In genomic region chr22:33735978-33736377, GRCh38 we compare ENCODE assay signal across 26 cellular contexts.
"Had no signal": no experiment of that assay in that cellular context is flagged by ENCODE, and none has a peak within 500 bp of the region (broad histone marks: within the 10 kb centered on the region; RNA-seq: fewer than 3 reads in every experiment).

No MANE protein-coding gene starts in this region.

- H3K4me1 Mint-ChIP-seq: stimulated activated effector memory CD8-positive, alpha-beta T cell treated with anti-CD3 and anti-CD28 coated beads, Interleukin-12 subunit alpha, Interleukin-12 subunit beta, amount 100 ng/mL, for 72 hours had no signal

- H3K4me3 Mint-ChIP-seq: natural killer cell treated with Interleukin-12 subunit alpha and Interleukin-12 subunit beta and Interleukin-15 and Interleukin-18, amount 100 ng/mL, for 72 hours; nephron progenitor cell; neural crest cell; stimulated activated effector memory CD8-positive, alpha-beta T cell treated with anti-CD3 and anti-CD28 coated beads, Interleukin-12 subunit alpha, Interleukin-12 subunit beta, amount 100 ng/mL, for 72 hours; stimulated activated naive B cell treated with anti-CD40 and anti-IgM and Interleukin-4, amounts not matched to agents 10 μg/mL and 1 μg/mL and 100 μg/mL, for 72 hours; stimulated activated naive CD8-positive, alpha-beta T cell treated with anti-CD3 and anti-CD28 coated beads, Interleukin-15, Interleukin-2, amounts not matched to agents 100 ng/mL and 50 ng/mL, for 24 hours had no signal

- H3K9me3 Mint-ChIP-seq: stimulated activated effector memory CD8-positive, alpha-beta T cell treated with anti-CD3 and anti-CD28 coated beads, Interleukin-12 subunit alpha, Interleukin-12 subunit beta, amount 100 ng/mL, for 72 hours; stimulated activated naive B cell treated with anti-CD40 and anti-IgM and Interleukin-4, amounts not matched to agents 10 μg/mL and 1 μg/mL and 100 μg/mL, for 72 hours had no signal

- H3K4me3 ChIP-seq: pancreas, psoas muscle, right lobe of liver, sigmoid colon, stomach, thoracic aorta, thyroid gland, tibial nerve, upper lobe of left lung, vagina had no signal

- ATAC-seq: natural killer cell treated with Interleukin-12 subunit alpha and Interleukin-12 subunit beta and Interleukin-15 and Interleukin-18, amount 100 ng/mL, for 72 hours; pancreas; psoas muscle; right cardiac atrium; right lobe of liver; stimulated activated effector memory CD8-positive, alpha-beta T cell treated with anti-CD3 and anti-CD28 coated beads, Interleukin-12 subunit alpha, Interleukin-12 subunit beta, amount 100 ng/mL, for 72 hours; stimulated activated naive B cell treated with anti-CD40 and anti-IgM and Interleukin-4, amounts not matched to agents 10 μg/mL and 1 μg/mL and 100 μg/mL, for 72 hours had no signal

- H3K36me3 Mint-ChIP-seq: natural killer cell treated with Interleukin-12 subunit alpha and Interleukin-12 subunit beta and Interleukin-15 and Interleukin-18, amount 100 ng/mL, for 72 hours; stimulated activated effector memory CD8-positive, alpha-beta T cell treated with anti-CD3 and anti-CD28 coated beads, Interleukin-12 subunit alpha, Interleukin-12 subunit beta, amount 100 ng/mL, for 72 hours had no signal

- H3K27me3 Mint-ChIP-seq: natural killer cell treated with Interleukin-12 subunit alpha and Interleukin-12 subunit beta and Interleukin-15 and Interleukin-18, amount 100 ng/mL, for 72 hours; stimulated activated naive B cell treated with anti-CD40 and anti-IgM and Interleukin-4, amounts not matched to agents 10 μg/mL and 1 μg/mL and 100 μg/mL, for 72 hours; stimulated activated naive CD8-positive, alpha-beta T cell treated with anti-CD3 and anti-CD28 coated beads, Interleukin-15, Interleukin-2, amounts not matched to agents 100 ng/mL and 50 ng/mL, for 24 hours had no signal

- H3K4me1 ChIP-seq: pancreas, right lobe of liver, thyroid gland, tibial nerve, upper lobe of left lung, vagina had no signal

- H3K27ac ChIP-seq: neutrophil, pancreas, psoas muscle, right lobe of liver, sigmoid colon, stomach, thoracic aorta, thyroid gland, tibial nerve, upper lobe of left lung, vagina had no signal

- H3K27ac Mint-ChIP-seq: natural killer cell treated with Interleukin-12 subunit alpha and Interleukin-12 subunit beta and Interleukin-15 and Interleukin-18, amount 100 ng/mL, for 72 hours; nephron progenitor cell; stimulated activated effector memory CD8-positive, alpha-beta T cell treated with anti-CD3 and anti-CD28 coated beads, Interleukin-12 subunit alpha, Interleukin-12 subunit beta, amount 100 ng/mL, for 72 hours; stimulated activated naive B cell treated with anti-CD40 and anti-IgM and Interleukin-4, amounts not matched to agents 10 μg/mL and 1 μg/mL and 100 μg/mL, for 72 hours; stimulated activated naive CD8-positive, alpha-beta T cell treated with anti-CD3 and anti-CD28 coated beads, Interleukin-15, Interleukin-2, amounts not matched to agents 100 ng/mL and 50 ng/mL, for 24 hours had no signal

- DNase-seq: nephron progenitor cell; nucleus accumbens; pancreas; psoas muscle; right cardiac atrium; right lobe of liver; sigmoid colon; small intestine; stimulated activated CD4-positive, alpha-beta T cell treated with anti-CD3 and anti-CD28 coated beads, Interleukin-15, amount 100 ng/mL, for 24 hours; stimulated activated CD4-positive, alpha-beta T cell treated with anti-CD3 and anti-CD28 coated beads, Interleukin-2, amount 100 ng/mL, for 24 hours; stimulated activated CD4-positive, alpha-beta T cell treated with anti-CD3 and anti-CD28 coated beads, Interleukin-2, amount 100 ng/mL, for 48 hours; stimulated activated CD4-positive, alpha-beta T cell treated with anti-CD3 and anti-CD28 coated beads, Interleukin-4, amount 100 ng/mL, for 24 hours; stimulated activated naive B cell treated with anti-CD40 and anti-IgM and Interleukin-4, amounts not matched to agents 10 μg/mL and 1 μg/mL and 100 μg/mL, for 72 hours; stimulated activated naive CD4-positive, alpha-beta T cell treated with Interleukin-2 at 50 U/mL for 16 hours; stomach; thyroid gland; trophoblast cell; upper lobe of left lung had no signal

- H3K27me3 ChIP-seq: neutrophil, pancreas, right lobe of liver, sigmoid colon, stomach, thyroid gland, tibial nerve, upper lobe of left lung, vagina had no signal

- H3K9me3 ChIP-seq: neutrophil, pancreas, psoas muscle, right lobe of liver, sigmoid colon, stomach, thoracic aorta, thyroid gland, tibial nerve, upper lobe of left lung, vagina had no signal

- H3K36me3 ChIP-seq: neutrophil, pancreas, sigmoid colon, stomach, thoracic aorta, thyroid gland, tibial nerve, upper lobe of left lung, vagina had no signal
